Comparison of ENCODE assay signal across 19 cellular contexts in genomic region chr22:33758125-33758483, GRCh38.
DNase-seq lines count a peak whose midpoint lies in the region; ATAC-seq and TF ChIP-seq lines count a peak whose summit lies in the region.
"Had no signal": no experiment of that assay in that cellular context is flagged by ENCODE, and none has a peak within 500 bp of the region (broad histone marks: within the 10 kb centered on the region; RNA-seq: fewer than 3 reads in every experiment).

No MANE protein-coding gene starts in this region.

- intact Hi-C loops in Right ventricle myocardium superior (cut with DNase I), result no loop called here
- intact Hi-C loops in left ventricle myocardium superior (cut with micrococcal nuclease), result no loop called here

- peak overlapping the region; percentile 38 for H3K4me3 Mint-ChIP-seq in type B pancreatic cell
- H3K4me3 Mint-ChIP-seq: CD8-positive, alpha-beta T cell had no signal

- ATAC-seq in Right ventricle myocardium superior (ENCODE audit: poor library complexity) (peak; percentile 11), left ventricle myocardium superior (no peak), left lobe of liver (peak; percentile 79), HG03159 (IDR thresholded peaks at IDR 0.05; ENCODE audit: unreplicated experiment) (no peak)
- ATAC-seq: CD8-positive, alpha-beta T cell; HCT116 had no signal

- H3K27ac ChIP-seq in caudate nucleus (ENCODE audit: low read depth, low read length), result no peak overlapping the region
- H3K27ac ChIP-seq: BLaER1, HL-60, RWPE1 had no signal

- H3K4me1 Mint-ChIP-seq in type B pancreatic cell (ENCODE audit: unreplicated experiment), result peaks cover 49% of the 10 kb centered on the region

- TF ChIP-seq CTCF in type B pancreatic cell (conservative IDR thresholded peaks at IDR 0.05), result no peak

- H3K9me3 Mint-ChIP-seq in type B pancreatic cell, result no peaks in the 10 kb centered on the region

- H3K27ac Mint-ChIP-seq in type B pancreatic cell, result peak overlapping the region; percentile 21
- H3K27ac Mint-ChIP-seq: CD8-positive, alpha-beta T cell had no signal

- no peak for DNase-seq in Right ventricle myocardium superior
- DNase-seq in left ventricle myocardium superior, result no peak
- DNase-seq in NCI-H345 treated with DMSO at 0.1 percent for 48 hours (lab: John Stamatoyannopoulos, UW; ENCODE audit: unreplicated experiment), result peak; percentile 35
- no peak for DNase-seq in left lobe of liver (ENCODE audit: low spot score)
- DNase-seq in type B pancreatic cell (ENCODE audit: extremely low spot score, unreplicated experiment), result no peak
- no peak for DNase-seq in caudate nucleus (lab: John Stamatoyannopoulos, UW)
- DNase-seq in NCI-H524 treated with DMSO at 0.1 percent for 48 hours (lab: John Stamatoyannopoulos, UW), result no peak
- DNase-seq: CD8-positive, alpha-beta T cell; DMS79; KBM-7; MV-4-11; NCI-H1436 treated with DMSO at 0.1 percent for 48 hours; NCI-H2081 treated with DMSO at 0.1 percent for 48 hours; NCI-H774 had no signal

- peaks cover 47% of the 10 kb centered on the region for H3K36me3 Mint-ChIP-seq in type B pancreatic cell
- H3K36me3 Mint-ChIP-seq: CD8-positive, alpha-beta T cell had no signal

- no peaks in the 10 kb centered on the region for H3K27me3 Mint-ChIP-seq in type B pancreatic cell

Comparison
In these comparisons a context has a peak if more than half of its experiments do, and no peak if none do; other contexts are left out.
1. ATAC-seq: peak in Right ventricle myocardium superior (single experiment) and left lobe of liver (single experiment); none in left ventricle myocardium superior (single experiment) and HG03159 (single experiment).